Comparison of ENCODE assay signal across 8 cellular contexts in genomic region chr7:134645935-134646334, GRCh38.
DNase-seq lines count a peak whose midpoint lies in the region; ATAC-seq and TF ChIP-seq lines count a peak whose summit lies in the region.

No MANE protein-coding gene starts in this region.

- H3K27ac ChIP-seq in RWPE2 (ENCODE audit: poor library complexity, severe bottlenecking) (peak overlapping the region; percentile 33), stomach smooth muscle (ENCODE audit: low read length) (peak overlapping the region; percentile 86)

- peak overlapping the region; percentile 97 to 99 for H3K9ac ChIP-seq in stomach smooth muscle (ENCODE audit: low read length in 2 of 2)

- H3K27me3 ChIP-seq in RWPE2 (ENCODE audit: insufficient read depth, poor library complexity, severe bottlenecking), result no peaks in the 10 kb centered on the region
- H3K27me3 ChIP-seq in stomach smooth muscle (ENCODE audit: control insufficient read depth in 1 of 2, insufficient read depth in 2 of 2, low read length in 2 of 2), result no peaks in the 10 kb centered on the region

- H3K4me3 ChIP-seq in RWPE2 (ENCODE audit: severe bottlenecking) (peak overlapping the region; percentile 54), stomach smooth muscle (ENCODE audit: low read length in 2 of 2) (peak overlapping the region; percentile 94 to 97)

- H3K4me1 ChIP-seq in RWPE2 (ENCODE audit: insufficient read depth, poor library complexity, severe bottlenecking) (peaks cover 14% of the 10 kb centered on the region), stomach smooth muscle (ENCODE audit: control insufficient read depth, insufficient read depth, low read length) (no peaks in the 10 kb centered on the region)

- no peaks in the 10 kb centered on the region for H3K36me3 ChIP-seq in RWPE2 (ENCODE audit: low read depth)
- H3K36me3 ChIP-seq in stomach smooth muscle (ENCODE audit: control insufficient read depth in 2 of 2, insufficient read depth in 2 of 2, low read length in 2 of 2), result peaks cover 0 to 2% of the 10 kb centered on the region in 2 donors

- ATAC-seq in RWPE2 (ENCODE audit: low read depth) (no peak), HG02610 (IDR thresholded peaks at IDR 0.05; ENCODE audit: unreplicated experiment) (no peak), GM18868 (IDR thresholded peaks at IDR 0.05; ENCODE audit: unreplicated experiment) (no peak)

- no peak for TF ChIP-seq CTCF in RWPE2 (IDR thresholded peaks at IDR 0.05; ENCODE audit: poor library complexity, severe bottlenecking)

- no peaks in the 10 kb centered on the region for H3K9me3 ChIP-seq in RWPE2 (ENCODE audit: severe bottlenecking)
- H3K9me3 ChIP-seq in stomach smooth muscle (ENCODE audit: control insufficient read depth in 2 of 2, low read length in 2 of 2), result no peaks in the 10 kb centered on the region

- peak; percentile 46 for DNase-seq in NCI-H1092 treated with DMSO at 0.1 percent for 48 hours (lab: John Stamatoyannopoulos, UW)
- no peak for DNase-seq in NCI-H1092 (lab: John Stamatoyannopoulos, UW)
- DNase-seq in RWPE2 (ENCODE audit: low spot score), result no peak
- peak; percentile 13 for DNase-seq in glomerular visceral epithelial cell (ENCODE audit: extremely low spot score)
- DNase-seq in SIG-M5 treated with dmso at 0.1 percent for 504 hours (lab: John Stamatoyannopoulos, UW; ENCODE audit: unreplicated experiment), result no peak

Comparison
In these comparisons a context has a peak if more than half of its experiments do, and no peak if none do; other contexts are left out.
1. DNase-seq: peak in NCI-H1092 treated with DMSO at 0.1 percent for 48 hours (single experiment) and glomerular visceral epithelial cell (single experiment); none in NCI-H1092 (single experiment), RWPE2 (single experiment) and SIG-M5 treated with dmso at 0.1 percent for 504 hours (single experiment).